2 cellular contexts compared by ENCODE assay signal in the genomic region with DNA sequence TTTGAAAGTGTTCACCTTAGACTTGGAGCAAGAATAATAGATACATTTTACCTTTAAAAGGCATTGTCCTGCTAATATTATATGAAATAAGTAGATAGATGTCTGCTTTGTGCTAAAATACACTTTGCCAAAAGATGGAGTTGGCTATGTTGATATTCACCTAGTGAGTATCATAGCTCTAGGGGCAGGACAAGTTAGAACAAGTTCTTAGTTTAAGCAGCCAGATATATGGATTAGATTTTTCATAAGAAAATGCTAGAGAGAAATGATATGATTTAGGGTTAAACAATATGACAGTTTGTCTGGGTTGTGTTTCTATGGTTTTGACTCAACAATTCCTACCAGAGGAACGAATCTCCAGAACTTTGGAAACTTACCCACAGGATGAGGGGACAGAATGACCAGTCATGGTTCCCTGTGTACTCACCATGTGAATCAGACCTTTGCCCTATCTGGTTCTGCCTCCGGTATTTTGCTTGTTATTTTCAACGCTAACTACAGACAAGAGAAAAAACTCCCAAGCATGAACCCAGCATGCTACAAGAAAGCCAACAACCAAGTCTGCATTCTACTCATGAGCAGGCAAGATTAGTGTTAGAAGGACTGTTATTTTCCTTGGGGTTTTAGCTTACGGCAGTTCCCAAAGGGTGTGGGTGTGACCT.
TF ChIP-seq lines count a peak whose summit lies in the region.

No MANE protein-coding gene starts in this region.

TF ChIP-seq in HepG2, 621 proteins besides CTCF, POLR2A, EP300 and RAD21 (continues in another document):
- TF ChIP-seq TERF1 (CRISPR knock-in tag; IDR thresholded peaks at IDR 0.05) (no peak), HMGXB3 (CRISPR knock-in tag; IDR thresholded peaks at IDR 0.05; ENCODE audit: borderline replicate concordance) (no peak), GATAD2A (CRISPR knock-in tag; IDR thresholded peaks at IDR 0.05) (peak; percentile 77), FOSL1 (CRISPR knock-in tag; IDR thresholded peaks at IDR 0.05; ENCODE audit: borderline replicate concordance) (no peak), SUZ12 (IDR thresholded peaks at IDR 0.05; ENCODE audit: low read depth, low read length) (no peak), ADNP (CRISPR knock-in tag; IDR thresholded peaks at IDR 0.05) (no peak), HOXA3 (CRISPR knock-in tag; IDR thresholded peaks at IDR 0.05) (peak; percentile 43; the same call in 1 of the 2 replicates), HNF4G (IDR thresholded peaks at IDR 0.05; ENCODE audit: borderline replicate concordance, low read depth, low read length) (peak; percentile 85), HNF4G (CRISPR knock-in tag; IDR thresholded peaks at IDR 0.05; ENCODE audit: borderline replicate concordance, low read depth) (peak; percentile 80; the same call in 1 of the 2 replicates), IKZF4 (CRISPR knock-in tag; IDR thresholded peaks at IDR 0.05; ENCODE audit: borderline replicate concordance, low read depth, not compliant biosample characterization) (no peak), ZNF724P (CRISPR knock-in tag; IDR thresholded peaks at IDR 0.05; ENCODE audit: borderline replicate concordance) (no peak), GABPB1 (CRISPR knock-in tag; IDR thresholded peaks at IDR 0.05) (no peak), BRCA1 (CRISPR knock-in tag; IDR thresholded peaks at IDR 0.05) (no peak), SP2 (CRISPR knock-in tag; IDR thresholded peaks at IDR 0.05) (no peak), DRAP1 (CRISPR knock-in tag; IDR thresholded peaks at IDR 0.05) (peak; percentile 63), ZNF292 (CRISPR knock-in tag; IDR thresholded peaks at IDR 0.05; ENCODE audit: borderline replicate concordance, low read depth) (peak; percentile 51), ZNF317 (CRISPR knock-in tag; IDR thresholded peaks at IDR 0.05) (0 out of 2 replicates have a peak, but pooled peaks have one; percentile 35), ZSCAN31 (CRISPR knock-in tag; IDR thresholded peaks at IDR 0.05; ENCODE audit: low read depth) (no peak), ZNF713 (CRISPR knock-in tag; IDR thresholded peaks at IDR 0.05) (no peak), FOXO1 (CRISPR knock-in tag; IDR thresholded peaks at IDR 0.05) (peak; percentile 77; the same call in 1 of the 2 replicates), SNAI1 (CRISPR knock-in tag; IDR thresholded peaks at IDR 0.05; ENCODE audit: borderline replicate concordance) (no peak), NCOA5 (CRISPR knock-in tag; IDR thresholded peaks at IDR 0.05) (no peak)
- TF ChIP-seq, protein P1, sequence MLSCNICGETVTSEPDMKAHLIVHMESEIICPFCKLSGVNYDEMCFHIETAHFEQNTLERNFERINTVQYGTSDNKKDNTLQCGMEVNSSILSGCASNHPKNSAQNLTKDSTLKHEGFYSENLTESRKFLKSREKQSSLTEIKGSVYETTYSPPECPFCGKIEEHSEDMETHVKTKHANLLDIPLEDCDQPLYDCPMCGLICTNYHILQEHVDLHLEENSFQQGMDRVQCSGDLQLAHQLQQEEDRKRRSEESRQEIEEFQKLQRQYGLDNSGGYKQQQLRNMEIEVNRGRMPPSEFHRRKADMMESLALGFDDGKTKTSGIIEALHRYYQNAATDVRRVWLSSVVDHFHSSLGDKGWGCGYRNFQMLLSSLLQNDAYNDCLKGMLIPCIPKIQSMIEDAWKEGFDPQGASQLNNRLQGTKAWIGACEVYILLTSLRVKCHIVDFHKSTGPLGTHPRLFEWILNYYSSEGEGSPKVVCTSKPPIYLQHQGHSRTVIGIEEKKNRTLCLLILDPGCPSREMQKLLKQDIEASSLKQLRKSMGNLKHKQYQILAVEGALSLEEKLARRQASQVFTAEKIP (CRISPR knock-in tag; IDR thresholded peaks at IDR 0.05; ENCODE audit: borderline replicate concordance): no peak
- TF ChIP-seq, protein P2, sequence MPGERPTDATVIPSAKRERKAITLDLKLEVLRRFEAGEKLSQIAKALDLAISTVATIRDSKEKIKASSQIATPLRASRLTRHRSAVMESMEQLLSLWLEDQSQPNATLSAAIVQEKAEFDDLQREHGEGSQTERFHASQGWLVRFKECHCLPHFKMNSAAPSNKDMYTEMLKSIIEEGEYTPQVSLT (CRISPR knock-in tag; IDR thresholded peaks at IDR 0.05; ENCODE audit: borderline replicate concordance, low read depth): no peak

TF ChIP-seq in GM12891, 5 proteins besides CTCF, POLR2A, EP300 and RAD21:
- TF ChIP-seq TAF1 (IDR thresholded peaks at IDR 0.05; ENCODE audit: low read depth, low read length): no peak
- no peak for TF ChIP-seq POLR2AphosphoS5 (IDR thresholded peaks at IDR 0.05; ENCODE audit: low read depth, low read length)
- TF ChIP-seq POU2F2 (IDR thresholded peaks at IDR 0.05; ENCODE audit: low read depth, low read length): no peak
- TF ChIP-seq PAX5 (IDR thresholded peaks at IDR 0.05; ENCODE audit: insufficient read depth, low read length, severe bottlenecking): no peak
- TF ChIP-seq SPI1 (IDR thresholded peaks at IDR 0.05; ENCODE audit: low read depth, low read length): no peak
